1 cellular context compared by ENCODE assay signal in genomic region chr3:129425619-129426018, GRCh38.
TF ChIP-seq lines count a peak whose summit lies in the region.

No MANE protein-coding gene starts in this region.

TF ChIP-seq in H1, 55 proteins besides CTCF, POLR2A, EP300 and RAD21:
- TF ChIP-seq CBX8 (IDR thresholded peaks at IDR 0.05; ENCODE audit: borderline replicate concordance, low read depth, low read length) = no peak
- no peak for TF ChIP-seq SIX5 (IDR thresholded peaks at IDR 0.05; ENCODE audit: low read depth, low read length)
- TF ChIP-seq FOSL1 (IDR thresholded peaks at IDR 0.05; ENCODE audit: insufficient read depth, low read depth, low read length) = no peak
- no peak for TF ChIP-seq CBX5 (IDR thresholded peaks at IDR 0.05; ENCODE audit: low read depth, low read length)
- no peak for TF ChIP-seq SRF (IDR thresholded peaks at IDR 0.05; ENCODE audit: low read depth, low read length)
- TF ChIP-seq SP4 (IDR thresholded peaks at IDR 0.05; ENCODE audit: low read length) = no peak
- no peak for TF ChIP-seq E2F6 (IDR thresholded peaks at IDR 0.05)
- no peak for TF ChIP-seq SP2 (IDR thresholded peaks at IDR 0.05; ENCODE audit: low read length)
- TF ChIP-seq BRCA1 (IDR thresholded peaks at IDR 0.05; ENCODE audit: low read depth, low read length) = no peak
- TF ChIP-seq TCF12 (IDR thresholded peaks at IDR 0.05; ENCODE audit: low read depth, low read length) = no peak
- no peak for TF ChIP-seq HDAC2 (IDR thresholded peaks at IDR 0.05; ENCODE audit: borderline replicate concordance in 1 of 2, low read depth in 2 of 2, low read length in 2 of 2)
- TF ChIP-seq CEBPB (IDR thresholded peaks at IDR 0.05; ENCODE audit: low read depth, low read length) = no peak
- no peak for TF ChIP-seq TAF7 (optimal IDR thresholded peaks at IDR 0.05; ENCODE audit: borderline replicate concordance, low read depth, low read length)
